Comparison of ENCODE assay signal across 8 cellular contexts in genomic region chr9:86282077-86282978, GRCh38. TPM values are rescaled to one million over a fixed set of nuclear protein-coding genes. Genes with fewer than 3 reads are reported as not detected.
DNase-seq lines count a peak whose midpoint lies in the region; ATAC-seq and TF ChIP-seq lines count a peak whose summit lies in the region.

ISCA1 (minus strand) TSS chr9:86282538; CDS start chr9:86282458, 80 bp downstream.

- no peaks in the 10 kb centered on the region for H3K27me3 ChIP-seq in BJ (ENCODE audit: control insufficient read depth, insufficient read depth, low read length)
- no peaks in the 10 kb centered on the region for H3K27me3 ChIP-seq in layer of hippocampus (ENCODE audit: control insufficient read depth, insufficient read depth, low read length)

- DNase-seq in BJ (ENCODE audit: low read depth) (peak; percentile 40), GM19240 (ENCODE audit: insufficient read length, low spot score) (peak; percentile 37), NCI-H524 (lab: John Stamatoyannopoulos, UW) (peak; percentile 74 to 81)
- DNase-seq in activated CD4-positive, alpha-beta T cell treated with anti-CD3 and anti-CD28 coated beads for 48 hours, result peak; percentile 99
- DNase-seq in stimulated activated CD4-positive, alpha-beta T cell treated with anti-CD3 and anti-CD28 coated beads, Interleukin-1b, Interleukin-23, amount 100 ng/mL, for 4 hours (ENCODE audit: low read depth in 2 of 2), result peak; percentile 96 to 100

- TF ChIP-seq CTCF in BJ (IDR thresholded peaks at IDR 0.05; ENCODE audit: insufficient read depth, low read depth, low read length), result no peak

- H3K27ac ChIP-seq in cingulate gyrus (ENCODE audit: low read depth, low read length), result peak within 1 kb of the TSS; percentile 95
- H3K27ac ChIP-seq in layer of hippocampus (ENCODE audit: low read depth, low read length), result peak within 1 kb of the TSS; percentile 99

- POLR2A ChIA-PET in BJ (lab: Charles Lee), result interaction anchor here (0.5 to 0.6 kb wide), 2 partner anchors 24 to 34 kb away, joined by 3 read pairs; no protein-coding TSS in a partner anchor

- peak within 1 kb of the TSS; percentile 74 for H3K4me3 ChIP-seq in BJ (ENCODE audit: low read depth, low read length)

- CTCF ChIA-PET in BJ (lab: Yijun Ruan, JAX), result interaction anchor here (0.6 to 0.8 kb wide), 2 partner anchors 80 to 1020 kb away, joined by 3 read pairs; no protein-coding TSS in a partner anchor

- ATAC-seq in HG03457 (IDR thresholded peaks at IDR 0.05; ENCODE audit: unreplicated experiment), result peak; percentile 80

- H3K36me3 ChIP-seq in BJ (ENCODE audit: control insufficient read depth, insufficient read depth, low read length), result 0 out of 2 replicates have a peak, but pooled peaks cover 3% of the 10 kb centered on the region

RNA-seq across cellular contexts. Expression of gene ISCA1, which starts in this region (rescaled TPM):
- polyA plus RNA-seq in BJ (2011; rRNA removed), result 15.6 and 34.5 TPM in 2 replicates
- 9.2 and 9.6 TPM in 2 replicates for polyA minus RNA-seq in BJ (2011; rRNA and poly(A)+ RNA removed)

Comparison
In these comparisons a context has a peak if more than half of its experiments do, and no peak if none do; other contexts are left out.
1. Peak in every context shown above with its lines: DNase-seq, ATAC-seq, H3K4me3 ChIP-seq and H3K27ac ChIP-seq.
2. DNase-seq: peak in every context shown above with its lines; median percentile 99 in activated CD4-positive, alpha-beta T cell treated with anti-CD3 and anti-CD28 coated beads for 48 hours; 98 in stimulated activated CD4-positive, alpha-beta T cell treated with anti-CD3 and anti-CD28 coated beads, Interleukin-1b, Interleukin-23, amount 100 ng/mL, for 4 hours; 78 in NCI-H524; 40 in BJ; 37 in GM19240.